Comparison of ENCODE assay signal across 1 cellular context in the genomic region with DNA sequence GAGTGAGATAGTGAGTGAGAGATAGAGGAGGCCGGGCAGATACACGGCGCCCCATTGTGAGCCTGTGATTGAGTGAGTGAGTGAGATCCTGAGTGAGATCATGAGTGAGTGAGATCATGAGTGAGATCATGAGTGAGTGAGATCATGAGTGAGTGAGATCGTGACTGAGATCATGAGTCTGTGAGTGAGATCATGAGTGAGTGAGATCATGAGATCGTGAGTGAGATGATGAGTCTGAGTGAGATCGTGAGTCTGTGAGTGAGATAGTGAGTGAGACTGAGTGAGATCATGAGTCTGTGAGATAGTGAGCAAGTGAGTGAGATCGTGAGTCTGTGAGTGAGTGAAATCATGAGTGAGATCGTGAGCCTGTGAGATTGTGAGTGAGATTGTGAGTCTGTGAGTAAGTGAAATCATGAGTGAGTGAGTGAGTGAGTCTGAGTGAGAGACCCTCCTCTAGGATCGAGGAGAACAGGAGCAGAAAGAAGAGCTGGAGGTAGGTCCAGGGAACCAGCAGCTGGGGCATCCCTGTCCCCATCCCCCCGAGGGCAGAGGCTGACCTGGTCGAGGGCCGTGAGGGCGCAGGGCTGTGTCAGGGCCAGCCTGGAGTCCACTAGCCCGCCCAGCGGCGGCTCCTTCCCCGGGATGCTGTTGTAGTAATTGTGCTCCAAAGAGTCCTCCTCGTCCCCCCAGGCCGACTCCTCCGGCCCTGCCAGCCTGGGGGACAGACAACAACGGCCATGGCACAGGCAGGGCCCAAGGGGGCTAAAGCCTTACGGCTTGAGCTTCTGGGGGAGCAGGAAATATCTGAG.
TF ChIP-seq lines count a peak whose summit lies in the region.

No MANE protein-coding gene starts in this region.

TF ChIP-seq in HEK293, 187 proteins besides CTCF, POLR2A, EP300 and RAD21 (continued from another document):
- peak; percentile 89; the same call in 1 of the 2 replicates for TF ChIP-seq ZNF416 (tag by site-specific recombination; IDR thresholded peaks at IDR 0.05)
- 0 out of 2 replicates have a peak, but pooled peaks have one; percentile 19 for TF ChIP-seq ZEB2 (tag by site-specific recombination; IDR thresholded peaks at IDR 0.05)
- TF ChIP-seq GLI4 (tag by site-specific recombination; IDR thresholded peaks at IDR 0.05): peak; percentile 62; the same call in 1 of the 2 replicates
- peak; percentile 47; the same call in 1 of the 2 replicates for TF ChIP-seq BCL6B (tag by site-specific recombination; IDR thresholded peaks at IDR 0.05)
- no peak for TF ChIP-seq ZNF433 (tag by site-specific recombination; IDR thresholded peaks at IDR 0.05; ENCODE audit: low read depth)
- TF ChIP-seq ZNF169 (tag by site-specific recombination; IDR thresholded peaks at IDR 0.05): peak; percentile 98
- TF ChIP-seq ZNF2 (tag by site-specific recombination; IDR thresholded peaks at IDR 0.05): no peak
- TF ChIP-seq, protein P1, sequence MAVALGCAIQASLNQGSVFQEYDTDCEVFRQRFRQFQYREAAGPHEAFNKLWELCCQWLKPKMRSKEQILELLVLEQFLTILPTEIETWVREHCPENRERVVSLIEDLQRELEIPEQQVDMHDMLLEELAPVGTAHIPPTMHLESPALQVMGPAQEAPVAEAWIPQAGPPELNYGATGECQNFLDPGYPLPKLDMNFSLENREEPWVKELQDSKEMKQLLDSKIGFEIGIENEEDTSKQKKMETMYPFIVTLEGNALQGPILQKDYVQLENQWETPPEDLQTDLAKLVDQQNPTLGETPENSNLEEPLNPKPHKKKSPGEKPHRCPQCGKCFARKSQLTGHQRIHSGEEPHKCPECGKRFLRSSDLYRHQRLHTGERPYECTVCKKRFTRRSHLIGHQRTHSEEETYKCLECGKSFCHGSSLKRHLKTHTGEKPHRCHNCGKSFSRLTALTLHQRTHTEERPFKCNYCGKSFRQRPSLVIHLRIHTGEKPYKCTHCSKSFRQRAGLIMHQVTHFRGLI (tag by site-specific recombination; IDR thresholded peaks at IDR 0.05): no peak
- peak; percentile 30; the same call in 1 of the 2 replicates for TF ChIP-seq SCRT2 (tag by site-specific recombination; IDR thresholded peaks at IDR 0.05)
- peak; percentile 86 for TF ChIP-seq ZNF324 (tag by site-specific recombination; IDR thresholded peaks at IDR 0.05)
- TF ChIP-seq, protein P2, sequence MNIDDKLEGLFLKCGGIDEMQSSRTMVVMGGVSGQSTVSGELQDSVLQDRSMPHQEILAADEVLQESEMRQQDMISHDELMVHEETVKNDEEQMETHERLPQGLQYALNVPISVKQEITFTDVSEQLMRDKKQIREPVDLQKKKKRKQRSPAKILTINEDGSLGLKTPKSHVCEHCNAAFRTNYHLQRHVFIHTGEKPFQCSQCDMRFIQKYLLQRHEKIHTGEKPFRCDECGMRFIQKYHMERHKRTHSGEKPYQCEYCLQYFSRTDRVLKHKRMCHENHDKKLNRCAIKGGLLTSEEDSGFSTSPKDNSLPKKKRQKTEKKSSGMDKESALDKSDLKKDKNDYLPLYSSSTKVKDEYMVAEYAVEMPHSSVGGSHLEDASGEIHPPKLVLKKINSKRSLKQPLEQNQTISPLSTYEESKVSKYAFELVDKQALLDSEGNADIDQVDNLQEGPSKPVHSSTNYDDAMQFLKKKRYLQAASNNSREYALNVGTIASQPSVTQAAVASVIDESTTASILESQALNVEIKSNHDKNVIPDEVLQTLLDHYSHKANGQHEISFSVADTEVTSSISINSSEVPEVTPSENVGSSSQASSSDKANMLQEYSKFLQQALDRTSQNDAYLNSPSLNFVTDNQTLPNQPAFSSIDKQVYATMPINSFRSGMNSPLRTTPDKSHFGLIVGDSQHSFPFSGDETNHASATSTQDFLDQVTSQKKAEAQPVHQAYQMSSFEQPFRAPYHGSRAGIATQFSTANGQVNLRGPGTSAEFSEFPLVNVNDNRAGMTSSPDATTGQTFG (tag by site-specific recombination; IDR thresholded peaks at IDR 0.05; ENCODE audit: borderline replicate concordance): peak; percentile 99
- peak; percentile 74; the same call in 1 of the 2 replicates for TF ChIP-seq ZNF112 (tag by site-specific recombination; IDR thresholded peaks at IDR 0.05)
- TF ChIP-seq ZNF785 (tag by site-specific recombination; IDR thresholded peaks at IDR 0.05): peak; percentile 90
- TF ChIP-seq ZNF561 (tag by site-specific recombination; IDR thresholded peaks at IDR 0.05; ENCODE audit: borderline replicate concordance): no peak
- no peak for TF ChIP-seq ZNF548 (tag by site-specific recombination; IDR thresholded peaks at IDR 0.05)
- TF ChIP-seq ZNF629 (tag by site-specific recombination; IDR thresholded peaks at IDR 0.05): peak; percentile 94
- TF ChIP-seq ZBTB7A (tag by site-specific recombination; IDR thresholded peaks at IDR 0.05; ENCODE audit: low read depth): peak; percentile 80
- no peak for TF ChIP-seq ZNF830 (tag by site-specific recombination; IDR thresholded peaks at IDR 0.05; ENCODE audit: low read depth)
- peak; percentile 93 for TF ChIP-seq ZNF391 (tag by site-specific recombination; IDR thresholded peaks at IDR 0.05; ENCODE audit: borderline replicate concordance, low read depth)
TF ChIP-seq in HEK293: peak in this region for 55.
